8 cellular contexts compared by ENCODE assay signal in genomic region chrX:93673869-93674271, GRCh38. TPM values are rescaled to one million over a fixed set of nuclear protein-coding genes. Genes with fewer than 3 reads are reported as not detected.
DNase-seq lines count a peak whose midpoint lies in the region; ATAC-seq and TF ChIP-seq lines count a peak whose summit lies in the region.

TSS of gene FAM133A (plus strand) at chrX:93674206. CDS start at chrX:93709420, 35,214 bp downstream.

- H3K4me1 Mint-ChIP-seq in activated T-helper 2 cell treated with anti-CD3 and anti-CD28 coated beads, Interferon-gamma antibody, Interleukin-2, Interleukin-4, amounts not matched to agents 10 μg/mL and 5 μg/mL and 100 μg/mL, durations not matched to agents 14 hours and 24 hours and 36 hours (ENCODE audit: low read depth), result no peaks in the 10 kb centered on the region

- ATAC-seq in HG02852 (IDR thresholded peaks at IDR 0.05; ENCODE audit: unreplicated experiment), result no peak
- ATAC-seq in GM21723 (IDR thresholded peaks at IDR 0.05; ENCODE audit: unreplicated experiment), result no peak

- H3K36me3 Mint-ChIP-seq in activated T-helper 2 cell treated with anti-CD3 and anti-CD28 coated beads, Interferon-gamma antibody, Interleukin-2, Interleukin-4, amounts not matched to agents 10 μg/mL and 5 μg/mL and 100 μg/mL, durations not matched to agents 14 hours and 24 hours and 36 hours (ENCODE audit: low read depth), result no peaks in the 10 kb centered on the region

- DNase-seq in BE2C (peak; percentile 8), left ventricle myocardium inferior (no peak), retinal pigment epithelial cell (ENCODE audit: low read depth) (peak; percentile 2), RKO (ENCODE audit: low spot score) (no peak)
- no peak for DNase-seq in activated T-helper 2 cell treated with anti-CD3 and anti-CD28 coated beads, Interferon-gamma antibody, Interleukin-2, Interleukin-4, amounts not matched to agents 10 μg/mL and 5 μg/mL and 100 μg/mL, durations not matched to agents 14 hours and 24 hours and 36 hours (ENCODE audit: low spot score)

- peak within 1 kb of the TSS; percentile 77 for H3K9ac ChIP-seq in HUES64 (ENCODE audit: low read depth, low read length)

- H3K36me3 ChIP-seq in BE2C, result no peaks in the 10 kb centered on the region
- peaks cover 3% of the 10 kb centered on the region; the same call in 1 of the 2 replicates for H3K36me3 ChIP-seq in HUES64 (ENCODE audit: insufficient read depth, low read length)
- H3K36me3 ChIP-seq in left ventricle myocardium inferior, result no peaks in the 10 kb centered on the region

- H3K27me3 ChIP-seq in BE2C (no peaks in the 10 kb centered on the region), HUES64 (ENCODE audit: insufficient read depth, low read length) (no peaks in the 10 kb centered on the region), left ventricle myocardium inferior (ENCODE audit: low read depth) (no peaks in the 10 kb centered on the region)

- 11% methylated on average over 3 of the region's 11 CpGs for WGBS in HUES64

- no peaks in the 10 kb centered on the region for H3K9me3 ChIP-seq in BE2C
- no peaks in the 10 kb centered on the region for H3K9me3 ChIP-seq in HUES64 (ENCODE audit: insufficient read depth, low read depth, low read length)
- H3K9me3 ChIP-seq in left ventricle myocardium inferior (replicated peaks), result no peaks in the 10 kb centered on the region

- no peaks in the 10 kb centered on the region for H3K9me3 Mint-ChIP-seq in activated T-helper 2 cell treated with anti-CD3 and anti-CD28 coated beads, Interferon-gamma antibody, Interleukin-2, Interleukin-4, amounts not matched to agents 10 μg/mL and 5 μg/mL and 100 μg/mL, durations not matched to agents 14 hours and 24 hours and 36 hours

- H3K4me3 Mint-ChIP-seq in activated T-helper 2 cell treated with anti-CD3 and anti-CD28 coated beads, Interferon-gamma antibody, Interleukin-2, Interleukin-4, amounts not matched to agents 10 μg/mL and 5 μg/mL and 100 μg/mL, durations not matched to agents 14 hours and 24 hours and 36 hours (ENCODE audit: low read depth), result peak within 1 kb of the TSS; percentile 83

- intact Hi-C loops in activated T-helper 2 cell treated with anti-CD3 and anti-CD28 coated beads, Interferon-gamma antibody, Interleukin-2, Interleukin-4, amounts not matched to agents 10 μg/mL and 5 μg/mL and 100 μg/mL, durations not matched to agents 14 hours and 24 hours and 36 hours (cut with micrococcal nuclease), result no loop called here
- intact Hi-C loops in left ventricle myocardium inferior (cut with micrococcal nuclease), result no loop called here

- peaks cover 4% of the 10 kb centered on the region for H3K27me3 Mint-ChIP-seq in activated T-helper 2 cell treated with anti-CD3 and anti-CD28 coated beads, Interferon-gamma antibody, Interleukin-2, Interleukin-4, amounts not matched to agents 10 μg/mL and 5 μg/mL and 100 μg/mL, durations not matched to agents 14 hours and 24 hours and 36 hours (ENCODE audit: low read depth)

- TF ChIP-seq CTCF in BE2C (IDR thresholded peaks at IDR 0.05; ENCODE audit: low read depth, low read length) (no peak), left ventricle myocardium inferior (IDR thresholded peaks at IDR 0.05; ENCODE audit: borderline replicate concordance) (no peak), retinal pigment epithelial cell (conservative IDR thresholded peaks at IDR 0.05; ENCODE audit: low read depth, low read length) (no peak)

- H3K4me1 ChIP-seq in BE2C (no peaks in the 10 kb centered on the region), HUES64 (ENCODE audit: insufficient read depth, low read length) (0 out of 2 replicates have a peak, but pooled peaks cover 8% of the 10 kb centered on the region), left ventricle myocardium inferior (peaks cover 8% of the 10 kb centered on the region)

- peak within 1 kb of the TSS; percentile 47 for H3K27ac Mint-ChIP-seq in activated T-helper 2 cell treated with anti-CD3 and anti-CD28 coated beads, Interferon-gamma antibody, Interleukin-2, Interleukin-4, amounts not matched to agents 10 μg/mL and 5 μg/mL and 100 μg/mL, durations not matched to agents 14 hours and 24 hours and 36 hours

- H3K27ac ChIP-seq in HUES64 (ENCODE audit: low read depth, low read length) (peak within 1 kb of the TSS; percentile 49; the same call in 1 of the 2 replicates), left ventricle myocardium inferior (replicated peaks) (peak within 1 kb of the TSS; percentile 66)

- H3K4me3 ChIP-seq in BE2C (ENCODE audit: low read depth, low read length), result peak within 1 kb of the TSS; percentile 77
- H3K4me3 ChIP-seq in HUES64 (ENCODE audit: low read length), result peak within 1 kb of the TSS; percentile 89
- peak within 1 kb of the TSS; percentile 71 for H3K4me3 ChIP-seq in left ventricle myocardium inferior
- H3K4me3 ChIP-seq in retinal pigment epithelial cell (ENCODE audit: low read length), result peak within 1 kb of the TSS; percentile 71

RNA-seq across cellular contexts. Expression of gene FAM133A, which starts in this region (rescaled TPM):
- 0.19 TPM for polyA plus RNA-seq in BE2C (2012; ENCODE audit: insufficient read depth, insufficient read length, low read depth)
- 0.45 TPM for polyA plus RNA-seq in HUES64 (2013, experiment 1 of 2)
- 0.38 TPM for polyA plus RNA-seq in HUES64 (2013, experiment 2 of 2)
- total RNA-seq in activated T-helper 2 cell treated with anti-CD3 and anti-CD28 coated beads, Interferon-gamma antibody, Interleukin-2, Interleukin-4, amounts not matched to agents 10 μg/mL and 5 μg/mL and 100 μg/mL, durations not matched to agents 14 hours and 24 hours and 36 hours, result not detected in 2 replicates
- total RNA-seq in left ventricle myocardium inferior, result 0.58 TPM

Comparison
In these comparisons a context has a peak if more than half of its experiments do, and no peak if none do; other contexts are left out.
1. DNase-seq: peak in BE2C (single experiment) and retinal pigment epithelial cell (single experiment); none in activated T-helper 2 cell treated with anti-CD3 and anti-CD28 coated beads, Interferon-gamma antibody, Interleukin-2, Interleukin-4, amounts not matched to agents 10 μg/mL and 5 μg/mL and 100 μg/mL, durations not matched to agents 14 hours and 24 hours and 36 hours (single experiment), left ventricle myocardium inferior (single experiment) and RKO (single experiment).
2. Peak in every context shown above with its lines, with median percentiles within 50 percentile points of each other: H3K4me3 ChIP-seq.